21 cellular contexts compared by ENCODE assay signal in genomic region chr11:27064086-27064485, GRCh38. TPM values are rescaled to one million over a fixed set of nuclear protein-coding genes. Genes with fewer than 3 reads are reported as not detected.
"Had no signal": no experiment of that assay in that cellular context is flagged by ENCODE, and none has a peak within 500 bp of the region (broad histone marks: within the 10 kb centered on the region; RNA-seq: fewer than 3 reads in every experiment).

No MANE protein-coding gene starts in this region.

- H3K4me3 ChIP-seq: esophagus squamous epithelium, gastrocnemius medialis, heart right ventricle, psoas muscle, skin epidermis, stomach, thoracic aorta had no signal

- DNase-seq: esophagus squamous epithelium; gastrocnemius medialis; heart right ventricle; hypothalamus; kidney glomerular epithelial cell; mesendoderm; naive thymus-derived CD4-positive, alpha-beta T cell; psoas muscle; retina; stimulated activated CD4-positive, alpha-beta T cell treated with anti-CD3 and anti-CD28 coated beads, Interleukin-2, amount 100 ng/mL, for 24 hours; stimulated activated CD4-positive, alpha-beta T cell treated with anti-CD3 and anti-CD28 coated beads, Interleukin-4, amount 100 ng/mL, for 4 hours; stimulated activated naive CD4-positive, alpha-beta T cell; stomach; substantia nigra had no signal

- ATAC-seq: gastrocnemius medialis; heart right ventricle; naive thymus-derived CD4-positive, alpha-beta T cell; psoas muscle; sciatic nerve had no signal

- H3K9me3 ChIP-seq: esophagus squamous epithelium, gastrocnemius medialis, neutrophil, psoas muscle, thoracic aorta had no signal

- H3K36me3 ChIP-seq: gastrocnemius medialis, heart right ventricle, neutrophil, stomach, thoracic aorta had no signal

- H3K4me1 ChIP-seq: gastrocnemius medialis, heart right ventricle, psoas muscle, stomach had no signal

- H3K27ac ChIP-seq: esophagus squamous epithelium, gastrocnemius medialis, heart right ventricle, neutrophil, psoas muscle, skin epidermis, stomach, thoracic aorta had no signal

RNA-seq across cellular contexts. Expression of gene BBOX1, which starts 23.5 kb away (rescaled TPM):
- total RNA-seq: epithelial cell of proximal tubule; lung microvascular endothelial cell; naive thymus-derived CD4-positive, alpha-beta T cell; thoracic aorta had no signal
- polyA plus RNA-seq: heart right ventricle; naive thymus-derived CD4-positive, alpha-beta T cell; neural cell had no signal
